In genomic region chr1:201552941-201553341, GRCh38 we compare ENCODE assay signal across 1 cellular context.
TF ChIP-seq lines count a peak whose summit lies in the region.

No MANE protein-coding gene starts in this region.

TF ChIP-seq in K562, 482 proteins besides CTCF, POLR2A, EP300 and RAD21:
- TF ChIP-seq IFI16 (CRISPR knock-in tag; IDR thresholded peaks at IDR 0.05): no peak
- TF ChIP-seq E2F3 (CRISPR knock-in tag; IDR thresholded peaks at IDR 0.05): 0 out of 2 replicates have a peak, but pooled peaks have one; percentile 18
- TF ChIP-seq EP400 (IDR thresholded peaks at IDR 0.05): no peak
- TF ChIP-seq CBX3 (IDR thresholded peaks at IDR 0.05; ENCODE audit: borderline replicate concordance in 1 of 2, low read length in 2 of 2): no peak
- 0 out of 2 replicates have a peak, but pooled peaks have one; percentile 26 for TF ChIP-seq KAT7 (CRISPR knock-in tag; IDR thresholded peaks at IDR 0.05; ENCODE audit: borderline replicate concordance)
- no peak for TF ChIP-seq USF1 (CRISPR knock-in tag; IDR thresholded peaks at IDR 0.05)
- peak; percentile 10; the same call in 1 of the 2 replicates for TF ChIP-seq ZNF445 (CRISPR knock-in tag; IDR thresholded peaks at IDR 0.05; ENCODE audit: low read depth)
